34 cellular contexts compared by ENCODE assay signal in the genomic region with DNA sequence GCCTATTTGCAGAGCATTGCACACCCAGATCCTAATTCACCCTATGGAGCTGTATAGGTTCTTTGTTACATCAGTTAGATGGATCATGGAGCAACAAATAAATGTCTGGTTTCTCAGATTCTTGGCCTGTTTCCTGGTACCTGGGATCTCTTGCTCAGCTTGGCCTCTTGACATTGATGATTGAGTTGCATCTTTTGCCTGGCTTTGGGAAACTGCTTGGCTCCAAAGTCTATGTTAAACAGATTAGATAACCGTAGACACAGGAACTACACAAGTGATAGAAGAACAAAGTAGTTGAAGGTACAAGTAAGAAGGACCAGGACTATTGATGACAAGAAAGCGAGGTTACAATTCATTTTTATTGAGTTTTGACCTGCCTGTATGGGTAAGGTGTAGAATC.
"Had no signal": no experiment of that assay in that cellular context is flagged by ENCODE, and none has a peak within 500 bp of the region (broad histone marks: within the 10 kb centered on the region; RNA-seq: fewer than 3 reads in every experiment).

No MANE protein-coding gene starts in this region.

- H3K27ac ChIP-seq: KMS-11 had no signal

- DNase-seq: Karpas-422, Kasumi-1, MG63, MM.1S, MV-4-11, NCI-H1048, NCI-H1092, NCI-H1092 treated with DMSO at 0.1 percent for 48 hours, NCI-H1105, NCI-H1105 treated with DMSO at 0.1 percent for 48 hours, NCI-H1417, NCI-H1417 treated with DMSO at 0.1 percent for 48 hours, NCI-H1436, NCI-H1436 treated with DMSO at 0.1 percent for 48 hours, NCI-H146, NCI-H1694, NCI-H1694 treated with DMSO at 0.1 percent for 48 hours, NCI-H187, NCI-H187 treated with DMSO at 0.1 percent for 48 hours, NCI-H1930, NCI-H2029 treated with DMSO at 0.1 percent for 48 hours, NCI-H2081, NCI-H2081 treated with DMSO at 0.1 percent for 48 hours, NCI-H2107, NCI-H2171, NCI-H2171 treated with DMSO at 0.1 percent for 48 hours, NCI-H2227 treated with DMSO at 0.1 percent for 48 hours, NCI-H226, NCI-H345, NCI-H446, NCI-H446 treated with DMSO at 0.1 percent for 48 hours, NCI-H510A, NCI-H510A treated with DMSO at 0.1 percent for 48 hours had no signal

- H3K27me3 ChIP-seq: MG63 had no signal

- H3K4me3 ChIP-seq: MG63 had no signal

- H3K4me2 ChIP-seq: KMS-11 had no signal

- H3K9ac ChIP-seq: KMS-11 had no signal

- H3K9me3 ChIP-seq: MG63 had no signal

- H3K36me3 ChIP-seq: MG63 had no signal
